In the genomic region with DNA sequence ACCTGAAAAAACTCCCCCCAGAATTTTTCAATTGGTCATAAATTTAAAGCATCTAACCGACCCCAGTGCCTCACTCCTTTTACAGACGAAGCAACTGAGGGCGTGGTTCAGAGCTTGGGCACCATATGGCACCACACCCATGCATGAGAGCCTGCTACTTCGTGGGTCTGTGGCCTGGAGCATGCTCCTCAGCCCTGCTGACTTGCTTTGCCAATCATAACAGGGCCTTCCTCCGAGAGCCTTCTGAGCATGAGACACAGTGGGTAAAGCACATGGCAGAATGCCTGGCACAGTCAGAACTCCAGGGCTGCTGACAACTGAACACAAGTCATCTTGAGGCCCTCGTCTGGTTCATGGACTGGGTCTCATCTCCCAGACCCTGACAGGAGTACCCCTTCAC, we compare ENCODE assay signal across 19 cellular contexts. TPM values are rescaled to one million over a fixed set of nuclear protein-coding genes. Genes with fewer than 3 reads are reported as not detected.
DNase-seq lines count a peak whose midpoint lies in the region; ATAC-seq lines count a peak whose summit lies in the region.
"Had no signal": no experiment of that assay in that cellular context is flagged by ENCODE, and none has a peak within 500 bp of the region (broad histone marks: within the 10 kb centered on the region; RNA-seq: fewer than 3 reads in every experiment).

No MANE protein-coding gene starts in this region.

- H2AK5ac ChIP-seq in mesenchymal stem cell (ENCODE audit: low read length, severe bottlenecking) = no peak overlapping the region

- H3K9me3 Mint-ChIP-seq in CD8-positive, alpha-beta memory T cell = no peaks in the 10 kb centered on the region
- H3K9me3 Mint-ChIP-seq: CD4-positive, alpha-beta T cell; neural progenitor cell had no signal

- H3K4me2 ChIP-seq in mesenchymal stem cell (ENCODE audit: low read length, poor library complexity, severe bottlenecking) = no peak overlapping the region
- H3K4me2 ChIP-seq: neural progenitor cell had no signal

- no peak overlapping the region for H3K18ac ChIP-seq in mesenchymal stem cell (ENCODE audit: low read depth in 1 of 2, low read length in 2 of 2)

- DNase-seq in CD8-positive, alpha-beta memory T cell = no peak
- DNase-seq in left colon (no peak), epidermal melanocyte (ENCODE audit: insufficient read length, low spot score) (no peak), mesenchymal stem cell (no peak), COR-L47 (lab: John Stamatoyannopoulos, UW) (no peak)
- DNase-seq: activated CD4-positive, alpha-beta T cell treated with anti-CD3 and anti-CD28 coated beads, Interleukin-2, amount 50 U/mL, for 4 hours; activated gamma-delta T cell; CD4-positive, alpha-beta T cell; cortex of kidney; foreskin keratinocyte; NCI-H526; RPMI8226; T-helper 17 cell; WERI-Rb-1 had no signal

- H3K4me1 ChIP-seq in CD8-positive, alpha-beta memory T cell (ENCODE audit: insufficient read depth, low read length) = peaks cover 6% of the 10 kb centered on the region
- H3K4me1 ChIP-seq in mesenchymal stem cell (ENCODE audit: control insufficient read depth, insufficient read depth, low read depth, low read length) = no peaks in the 10 kb centered on the region
- H3K4me1 ChIP-seq: foreskin keratinocyte, neural progenitor cell, prostate gland had no signal

- H3K27me3 Mint-ChIP-seq in CD8-positive, alpha-beta memory T cell = no peaks in the 10 kb centered on the region
- H3K27me3 Mint-ChIP-seq: CD4-positive, alpha-beta T cell; T-helper 17 cell had no signal

- H3K27me3 ChIP-seq in CD8-positive, alpha-beta memory T cell (ENCODE audit: insufficient read depth, low read length, poor library complexity, severe bottlenecking) = no peaks in the 10 kb centered on the region
- H3K27me3 ChIP-seq in mesenchymal stem cell (ENCODE audit: control insufficient read depth in 1 of 2, insufficient read depth in 1 of 2, low read length in 2 of 2) = no peaks in the 10 kb centered on the region
- H3K27me3 ChIP-seq: foreskin keratinocyte, neural progenitor cell had no signal

- no peak overlapping the region for H3K14ac ChIP-seq in mesenchymal stem cell (ENCODE audit: low read length in 2 of 2)

- no peak overlapping the region for H2BK120ac ChIP-seq in mesenchymal stem cell (ENCODE audit: low read depth, low read length)

- H2BK5ac ChIP-seq in mesenchymal stem cell (ENCODE audit: low read depth, low read length, poor library complexity, severe bottlenecking) = no peak overlapping the region

- H3K4me3 Mint-ChIP-seq in CD8-positive, alpha-beta memory T cell = no peak overlapping the region
- H3K4me3 Mint-ChIP-seq: CD4-positive, alpha-beta T cell; neural progenitor cell; T-helper 17 cell had no signal

- H3K27ac Mint-ChIP-seq in CD8-positive, alpha-beta memory T cell = peak overlapping the region in 1 of 8 donors; percentile 12
- H3K27ac Mint-ChIP-seq: CD4-positive, alpha-beta T cell; neural progenitor cell; T-helper 17 cell had no signal

- H3K79me1 ChIP-seq in mesenchymal stem cell (replicated peaks; ENCODE audit: low read length, poor library complexity, severe bottlenecking) = peaks cover 17% of the 10 kb centered on the region

- CTCF ChIA-PET in CD8-positive, alpha-beta memory T cell (lab: Charles Lee) = no interaction called here

- no peak overlapping the region for H3K23ac ChIP-seq in mesenchymal stem cell (ENCODE audit: low read length in 2 of 2)

- peak; percentile 64 for ATAC-seq in left colon
- ATAC-seq: foreskin keratinocyte, T-helper 17 cell had no signal

- no peaks in the 10 kb centered on the region for H3K9me3 ChIP-seq in CD8-positive, alpha-beta memory T cell (ENCODE audit: low read length)
- H3K9me3 ChIP-seq in KOPT-K1 (ENCODE audit: insufficient read depth, low read length, poor library complexity, severe bottlenecking) = no peaks in the 10 kb centered on the region
- H3K9me3 ChIP-seq in mesenchymal stem cell (ENCODE audit: control insufficient read depth, low read length) = no peaks in the 10 kb centered on the region
- H3K9me3 ChIP-seq: prostate gland had no signal

- no peak overlapping the region for H3K4me3 ChIP-seq in CD8-positive, alpha-beta memory T cell (ENCODE audit: low read length)
- no peak overlapping the region for H3K4me3 ChIP-seq in mesenchymal stem cell (ENCODE audit: insufficient read depth in 1 of 2, low read depth in 1 of 2, low read length in 2 of 2)
- H3K4me3 ChIP-seq: neural progenitor cell, prostate gland, SK-N-MC had no signal

- H4K91ac ChIP-seq in mesenchymal stem cell (ENCODE audit: low read length) = no peak overlapping the region

- 94% methylated on average over 6 of the region's 6 CpGs for WGBS in mesenchymal stem cell

- H4K8ac ChIP-seq in mesenchymal stem cell (ENCODE audit: low read length) = no peak overlapping the region

- H3K9ac ChIP-seq in mesenchymal stem cell (ENCODE audit: low read length) = no peak overlapping the region
- H3K9ac ChIP-seq: neural progenitor cell had no signal

- H3K36me3 ChIP-seq in CD8-positive, alpha-beta memory T cell (ENCODE audit: insufficient read depth, low read length) = peaks cover 47% of the 10 kb centered on the region
- H3K36me3 ChIP-seq in KOPT-K1 (ENCODE audit: insufficient read depth, low read length) (peaks cover 99% of the 10 kb centered on the region), mesenchymal stem cell (ENCODE audit: control insufficient read depth in 1 of 2, insufficient read depth in 2 of 2, low read depth in 1 of 2, low read length in 2 of 2) (peaks cover 59 to 84% of the 10 kb centered on the region in 2 experiments)

- H3K4me1 Mint-ChIP-seq in CD8-positive, alpha-beta memory T cell = peaks cover 0 to 1% (median 0%) of the 10 kb centered on the region in 3 donors
- H3K4me1 Mint-ChIP-seq: neural progenitor cell had no signal

- intact Hi-C loops in left colon (cut with DNase I, micrococcal nuclease) = no loop called here

- no peak overlapping the region for H2BK12ac ChIP-seq in mesenchymal stem cell (ENCODE audit: low read length in 2 of 2)

- H2BK15ac ChIP-seq in mesenchymal stem cell (ENCODE audit: low read depth, poor library complexity, severe bottlenecking) = no peak overlapping the region

- no peak overlapping the region for H3K4ac ChIP-seq in mesenchymal stem cell (ENCODE audit: low read depth in 1 of 2, low read length in 2 of 2)

- POLR2A ChIA-PET in CD8-positive, alpha-beta memory T cell (lab: Charles Lee) = no interaction called here

- peak overlapping the region; percentile 12 for H3K27ac ChIP-seq in CD8-positive, alpha-beta memory T cell (ENCODE audit: low read depth, low read length)
- H3K27ac ChIP-seq in KOPT-K1 (ENCODE audit: low read depth, low read length, poor library complexity, severe bottlenecking) (peak overlapping the region; percentile 3), angular gyrus (ENCODE audit: low read depth, low read length) (peak overlapping the region; percentile 8), mesenchymal stem cell (ENCODE audit: low read length, poor library complexity, severe bottlenecking) (no peak overlapping the region)
- H3K27ac ChIP-seq: foreskin keratinocyte, neural progenitor cell, prostate gland, SK-N-MC, WERI-Rb-1 had no signal

- no peak overlapping the region for H2AFZ ChIP-seq in mesenchymal stem cell (ENCODE audit: low read depth, low read length)
- H2AFZ ChIP-seq: neural progenitor cell had no signal

- H3K36me3 Mint-ChIP-seq in CD8-positive, alpha-beta memory T cell = peaks cover 0 to 88% (median 23%) of the 10 kb centered on the region in 3 donors

RNA-seq across cellular contexts. Expression of a gene that starts 33.3 kb away (rescaled TPM):
- 10 to 100 TPM; 38.5 to 44.8 TPM for total RNA-seq in CD8-positive, alpha-beta memory T cell
- polyA plus RNA-seq in CD8-positive, alpha-beta memory T cell = 4.6 TPM
- total RNA-seq in left colon = 10 to 100 TPM; 26.9 to 34.9 TPM
- polyA plus RNA-seq in mesenchymal stem cell (2013, experiment 1 of 2) = 13.4 TPM
- polyA plus RNA-seq in mesenchymal stem cell (2013, experiment 2 of 2) = 13.6 TPM

RNA-seq across cellular contexts. Expression of a gene that starts 34.1 kb away (rescaled TPM):
- 10 to 100 TPM; 47.7 to 48.6 TPM for total RNA-seq in CD8-positive, alpha-beta memory T cell
- 62.4 TPM for polyA plus RNA-seq in CD8-positive, alpha-beta memory T cell
- 10 to 100 TPM; 16.6 to 20.1 TPM for total RNA-seq in left colon
- polyA plus RNA-seq in mesenchymal stem cell (2013, experiment 1 of 2) = 39.0 TPM
- polyA plus RNA-seq in mesenchymal stem cell (2013, experiment 2 of 2) = 39.5 TPM

RNA-seq across cellular contexts. Expression of a gene that starts 49.3 kb away (rescaled TPM):
- 10 to 100 TPM; 24.4 to 27.7 TPM for total RNA-seq in CD8-positive, alpha-beta memory T cell
- polyA plus RNA-seq in CD8-positive, alpha-beta memory T cell = 59.9 TPM
- total RNA-seq in left colon = 10 to 100 TPM; 20.1 to 23.4 TPM
- 17.3 TPM for polyA plus RNA-seq in mesenchymal stem cell (2013, experiment 1 of 2)
- 18.6 TPM for polyA plus RNA-seq in mesenchymal stem cell (2013, experiment 2 of 2)
